ENCODE assay signal across 1 cellular context in the genomic region with DNA sequence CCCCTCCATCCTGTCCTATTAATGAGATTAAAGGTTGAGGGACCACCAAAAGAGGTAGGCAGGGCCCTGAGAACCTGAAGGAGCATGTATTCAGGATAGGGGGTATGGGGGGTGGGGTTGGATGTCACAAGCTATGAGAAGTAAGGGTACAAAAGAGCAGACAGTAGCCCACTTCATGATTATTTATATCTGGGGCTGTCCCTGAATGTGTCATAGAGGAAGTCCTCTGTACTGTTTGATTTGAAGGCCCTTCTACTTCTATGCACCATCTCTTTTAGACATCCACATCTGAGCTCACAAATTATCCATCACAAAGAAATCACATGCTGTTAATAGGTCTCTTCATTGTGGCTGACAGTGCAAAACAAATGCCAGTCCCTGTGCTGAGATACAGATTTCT.
TF ChIP-seq lines count a peak whose summit lies in the region.

No MANE protein-coding gene starts in this region.

TF ChIP-seq in HepG2, 621 proteins besides CTCF, POLR2A, EP300 and RAD21 (continued from another document):
- TF ChIP-seq MLXIP (CRISPR knock-in tag; IDR thresholded peaks at IDR 0.05; ENCODE audit: borderline replicate concordance) (no peak), NR2C2 (CRISPR knock-in tag; IDR thresholded peaks at IDR 0.05; ENCODE audit: borderline replicate concordance) (no peak), TARDBP (CRISPR knock-in tag; IDR thresholded peaks at IDR 0.05) (no peak), NR2F6 (IDR thresholded peaks at IDR 0.05) (no peak), NR2F6 (CRISPR knock-in tag; IDR thresholded peaks at IDR 0.05) (no peak), BCL3 (CRISPR knock-in tag; IDR thresholded peaks at IDR 0.05) (no peak), HDAC1 (CRISPR knock-in tag; IDR thresholded peaks at IDR 0.05) (no peak), ZNF180 (CRISPR knock-in tag; IDR thresholded peaks at IDR 0.05; ENCODE audit: borderline replicate concordance, low read depth) (no peak), RNF2 (conservative IDR thresholded peaks at IDR 0.05; ENCODE audit: low read depth) (no peak), ZBTB7B (CRISPR knock-in tag; IDR thresholded peaks at IDR 0.05) (no peak), ZHX2 (IDR thresholded peaks at IDR 0.05; ENCODE audit: low read depth) (no peak), ZHX2 (CRISPR knock-in tag; IDR thresholded peaks at IDR 0.05; ENCODE audit: borderline replicate concordance) (no peak), ZNF782 (CRISPR knock-in tag; IDR thresholded peaks at IDR 0.05; ENCODE audit: borderline replicate concordance) (no peak), KIAA2018 (CRISPR knock-in tag; IDR thresholded peaks at IDR 0.05; ENCODE audit: borderline replicate concordance) (no peak), KDM5A (IDR thresholded peaks at IDR 0.05; ENCODE audit: borderline replicate concordance, low read length) (no peak), ZNF343 (CRISPR knock-in tag; IDR thresholded peaks at IDR 0.05) (no peak)
- TF ChIP-seq, protein P1, sequence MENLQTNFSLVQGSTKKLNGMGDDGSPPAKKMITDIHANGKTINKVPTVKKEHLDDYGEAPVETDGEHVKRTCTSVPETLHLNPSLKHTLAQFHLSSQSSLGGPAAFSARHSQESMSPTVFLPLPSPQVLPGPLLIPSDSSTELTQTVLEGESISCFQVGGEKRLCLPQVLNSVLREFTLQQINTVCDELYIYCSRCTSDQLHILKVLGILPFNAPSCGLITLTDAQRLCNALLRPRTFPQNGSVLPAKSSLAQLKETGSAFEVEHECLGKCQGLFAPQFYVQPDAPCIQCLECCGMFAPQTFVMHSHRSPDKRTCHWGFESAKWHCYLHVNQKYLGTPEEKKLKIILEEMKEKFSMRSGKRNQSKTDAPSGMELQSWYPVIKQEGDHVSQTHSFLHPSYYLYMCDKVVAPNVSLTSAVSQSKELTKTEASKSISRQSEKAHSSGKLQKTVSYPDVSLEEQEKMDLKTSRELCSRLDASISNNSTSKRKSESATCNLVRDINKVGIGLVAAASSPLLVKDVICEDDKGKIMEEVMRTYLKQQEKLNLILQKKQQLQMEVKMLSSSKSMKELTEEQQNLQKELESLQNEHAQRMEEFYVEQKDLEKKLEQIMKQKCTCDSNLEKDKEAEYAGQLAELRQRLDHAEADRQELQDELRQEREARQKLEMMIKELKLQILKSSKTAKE (CRISPR knock-in tag; IDR thresholded peaks at IDR 0.05; ENCODE audit: borderline replicate concordance): no peak
